In the genomic region with DNA sequence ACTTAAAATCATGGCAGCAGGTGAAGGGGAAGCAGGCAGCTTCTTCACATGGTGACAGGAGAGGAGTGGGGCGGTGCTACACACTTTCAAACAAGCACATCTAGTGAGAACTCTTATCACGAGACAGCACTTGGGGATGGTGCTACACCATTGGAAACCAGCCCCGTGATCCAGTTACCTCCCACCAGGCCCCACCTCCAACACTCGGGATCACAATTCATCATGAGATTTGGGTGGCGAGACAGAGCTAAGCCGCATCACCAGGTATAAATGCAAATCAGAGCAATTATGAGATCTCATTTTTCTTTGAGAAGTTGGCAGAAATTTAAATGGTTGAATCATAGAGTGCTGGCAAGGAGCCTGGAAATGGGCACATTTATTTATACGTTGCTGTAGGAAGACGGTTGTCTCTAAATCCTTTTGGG, we compare ENCODE assay signal across 1 cellular context.
A peak's percentile ranks its signal among the peaks of the same experiment; 100 is the strongest.
TF ChIP-seq lines count a peak whose summit lies in the region.

No MANE protein-coding gene starts in this region.

TF ChIP-seq in SK-N-SH, 30 proteins besides CTCF, POLR2A, EP300 and RAD21 (continued from another document):
- TF ChIP-seq PBX3 (IDR thresholded peaks at IDR 0.05) (peak; percentile 73), TCF12 (IDR thresholded peaks at IDR 0.05) (0 out of 2 replicates have a peak, but pooled peaks have one; percentile 24), ZBTB33 (IDR thresholded peaks at IDR 0.05; ENCODE audit: borderline replicate concordance, low read depth) (no peak), NFIC (IDR thresholded peaks at IDR 0.05; ENCODE audit: borderline replicate concordance) (peak; percentile 84)
